In genomic region chrX:103630171-103630511, GRCh38 we compare ENCODE assay signal across 1 cellular context.
TF ChIP-seq lines count a peak whose summit lies in the region.

No MANE protein-coding gene starts in this region.

TF ChIP-seq in SK-N-SH, 30 proteins besides CTCF, POLR2A, EP300 and RAD21 (continued from another document):
- TF ChIP-seq, protein P1, sequence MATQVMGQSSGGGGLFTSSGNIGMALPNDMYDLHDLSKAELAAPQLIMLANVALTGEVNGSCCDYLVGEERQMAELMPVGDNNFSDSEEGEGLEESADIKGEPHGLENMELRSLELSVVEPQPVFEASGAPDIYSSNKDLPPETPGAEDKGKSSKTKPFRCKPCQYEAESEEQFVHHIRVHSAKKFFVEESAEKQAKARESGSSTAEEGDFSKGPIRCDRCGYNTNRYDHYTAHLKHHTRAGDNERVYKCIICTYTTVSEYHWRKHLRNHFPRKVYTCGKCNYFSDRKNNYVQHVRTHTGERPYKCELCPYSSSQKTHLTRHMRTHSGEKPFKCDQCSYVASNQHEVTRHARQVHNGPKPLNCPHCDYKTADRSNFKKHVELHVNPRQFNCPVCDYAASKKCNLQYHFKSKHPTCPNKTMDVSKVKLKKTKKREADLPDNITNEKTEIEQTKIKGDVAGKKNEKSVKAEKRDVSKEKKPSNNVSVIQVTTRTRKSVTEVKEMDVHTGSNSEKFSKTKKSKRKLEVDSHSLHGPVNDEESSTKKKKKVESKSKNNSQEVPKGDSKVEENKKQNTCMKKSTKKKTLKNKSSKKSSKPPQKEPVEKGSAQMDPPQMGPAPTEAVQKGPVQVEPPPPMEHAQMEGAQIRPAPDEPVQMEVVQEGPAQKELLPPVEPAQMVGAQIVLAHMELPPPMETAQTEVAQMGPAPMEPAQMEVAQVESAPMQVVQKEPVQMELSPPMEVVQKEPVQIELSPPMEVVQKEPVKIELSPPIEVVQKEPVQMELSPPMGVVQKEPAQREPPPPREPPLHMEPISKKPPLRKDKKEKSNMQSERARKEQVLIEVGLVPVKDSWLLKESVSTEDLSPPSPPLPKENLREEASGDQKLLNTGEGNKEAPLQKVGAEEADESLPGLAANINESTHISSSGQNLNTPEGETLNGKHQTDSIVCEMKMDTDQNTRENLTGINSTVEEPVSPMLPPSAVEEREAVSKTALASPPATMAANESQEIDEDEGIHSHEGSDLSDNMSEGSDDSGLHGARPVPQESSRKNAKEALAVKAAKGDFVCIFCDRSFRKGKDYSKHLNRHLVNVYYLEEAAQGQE (IDR thresholded peaks at IDR 0.05; ENCODE audit: low read depth, low read length) = no peak
- no peak for TF ChIP-seq GATA2 (CRISPR knock-in tag; IDR thresholded peaks at IDR 0.05)
- no peak for TF ChIP-seq SIN3A (IDR thresholded peaks at IDR 0.05; ENCODE audit: borderline replicate concordance, low read depth, low read length)
- TF ChIP-seq NRF1 (IDR thresholded peaks at IDR 0.05; ENCODE audit: low read depth, low read length) = no peak
- TF ChIP-seq, protein P2, sequence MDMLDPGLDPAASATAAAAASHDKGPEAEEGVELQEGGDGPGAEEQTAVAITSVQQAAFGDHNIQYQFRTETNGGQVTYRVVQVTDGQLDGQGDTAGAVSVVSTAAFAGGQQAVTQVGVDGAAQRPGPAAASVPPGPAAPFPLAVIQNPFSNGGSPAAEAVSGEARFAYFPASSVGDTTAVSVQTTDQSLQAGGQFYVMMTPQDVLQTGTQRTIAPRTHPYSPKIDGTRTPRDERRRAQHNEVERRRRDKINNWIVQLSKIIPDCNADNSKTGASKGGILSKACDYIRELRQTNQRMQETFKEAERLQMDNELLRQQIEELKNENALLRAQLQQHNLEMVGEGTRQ (IDR thresholded peaks at IDR 0.05; ENCODE audit: borderline replicate concordance, low read depth, low read length) = no peak
- TF ChIP-seq RXRA (IDR thresholded peaks at IDR 0.05; ENCODE audit: borderline replicate concordance, low read depth) = no peak
- TF ChIP-seq GABPA (IDR thresholded peaks at IDR 0.05; ENCODE audit: low read depth) = no peak
- no peak for TF ChIP-seq IRF3 (IDR thresholded peaks at IDR 0.05; ENCODE audit: low read depth, low read length)
- no peak for TF ChIP-seq USF1 (IDR thresholded peaks at IDR 0.05; ENCODE audit: borderline replicate concordance, low read depth)
- no peak for TF ChIP-seq NFIC (IDR thresholded peaks at IDR 0.05; ENCODE audit: borderline replicate concordance)
- no peak for TF ChIP-seq TAF1 (IDR thresholded peaks at IDR 0.05; ENCODE audit: borderline replicate concordance, low read depth, low read length)
